In the genomic region with DNA sequence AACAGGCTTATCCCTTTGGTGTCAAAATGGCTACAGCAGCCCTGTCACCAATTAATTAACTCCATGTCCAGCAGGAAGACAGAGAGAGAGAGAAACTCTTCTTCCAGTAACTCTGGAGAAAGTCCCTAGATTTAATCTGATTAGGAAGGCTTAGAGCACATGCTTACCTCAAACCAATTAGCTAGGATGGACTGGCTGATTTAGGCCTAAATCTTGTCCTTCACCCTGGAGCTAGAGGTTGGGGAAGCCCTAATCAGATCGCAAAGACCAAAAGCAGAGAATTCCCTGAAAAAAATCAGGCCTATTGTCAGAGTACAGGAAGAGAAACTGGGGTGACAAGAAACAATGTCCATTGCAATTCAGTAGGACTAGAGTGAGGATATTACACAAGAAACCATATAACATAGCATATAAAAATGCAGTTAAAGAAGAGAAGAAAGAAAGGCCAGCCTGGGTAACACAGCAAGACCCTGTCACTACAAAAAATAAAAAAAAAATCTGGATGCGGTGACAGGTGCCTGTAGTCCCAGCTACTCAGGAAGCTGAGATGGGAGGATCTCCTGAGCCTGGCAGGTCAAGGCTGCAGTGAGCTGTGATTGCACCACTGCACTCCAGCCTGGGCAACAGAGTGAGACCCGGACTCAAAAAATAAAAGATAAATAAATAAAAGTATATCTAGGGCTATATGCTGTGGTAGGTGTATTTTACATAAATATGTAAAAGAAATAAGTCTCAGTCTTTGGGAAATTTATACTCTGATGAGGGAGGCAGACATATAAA, we compare ENCODE assay signal across 1 cellular context.
TF ChIP-seq lines count a peak whose summit lies in the region.

No MANE protein-coding gene starts in this region.

TF ChIP-seq in K562, 482 proteins besides CTCF, POLR2A, EP300 and RAD21 (continues in another document):
- TF ChIP-seq, protein P1, sequence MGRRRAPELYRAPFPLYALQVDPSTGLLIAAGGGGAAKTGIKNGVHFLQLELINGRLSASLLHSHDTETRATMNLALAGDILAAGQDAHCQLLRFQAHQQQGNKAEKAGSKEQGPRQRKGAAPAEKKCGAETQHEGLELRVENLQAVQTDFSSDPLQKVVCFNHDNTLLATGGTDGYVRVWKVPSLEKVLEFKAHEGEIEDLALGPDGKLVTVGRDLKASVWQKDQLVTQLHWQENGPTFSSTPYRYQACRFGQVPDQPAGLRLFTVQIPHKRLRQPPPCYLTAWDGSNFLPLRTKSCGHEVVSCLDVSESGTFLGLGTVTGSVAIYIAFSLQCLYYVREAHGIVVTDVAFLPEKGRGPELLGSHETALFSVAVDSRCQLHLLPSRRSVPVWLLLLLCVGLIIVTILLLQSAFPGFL (CRISPR knock-in tag; IDR thresholded peaks at IDR 0.05): no peak
- TF ChIP-seq ZNF41 (CRISPR knock-in tag; conservative IDR thresholded peaks at IDR 0.05) (no peak), TOE1 (IDR thresholded peaks at IDR 0.05; ENCODE audit: borderline replicate concordance) (no peak), TOE1 (CRISPR knock-in tag; IDR thresholded peaks at IDR 0.05; ENCODE audit: borderline replicate concordance, low read depth) (no peak), XRCC5 (IDR thresholded peaks at IDR 0.05; ENCODE audit: low read depth, low read length) (no peak), RBM14 (IDR thresholded peaks at IDR 0.05; ENCODE audit: borderline replicate concordance, insufficient read depth, low read depth, low read length) (no peak), ZFPM2 (CRISPR knock-in tag; IDR thresholded peaks at IDR 0.05) (no peak), CBX3 (IDR thresholded peaks at IDR 0.05; ENCODE audit: borderline replicate concordance in 1 of 2, low read length in 2 of 2) (no peak), ZNF644 (tag; IDR thresholded peaks at IDR 0.05; ENCODE audit: low read depth) (no peak), CCNT2 (IDR thresholded peaks at IDR 0.05; ENCODE audit: borderline replicate concordance, extremely low read depth, insufficient read length, low read depth, low read length) (no peak), BRF1 (IDR thresholded peaks at IDR 0.05; ENCODE audit: borderline replicate concordance, extremely low read depth, insufficient read length) (no peak), MCM3 (IDR thresholded peaks at IDR 0.05) (no peak), NFIX (CRISPR knock-in tag; IDR thresholded peaks at IDR 0.05; ENCODE audit: low read depth) (no peak), ZNF121 (CRISPR knock-in tag; conservative IDR thresholded peaks at IDR 0.05) (no peak), PTTG1 (tag; IDR thresholded peaks at IDR 0.05; ENCODE audit: low read depth) (no peak), IFI16 (CRISPR knock-in tag; IDR thresholded peaks at IDR 0.05) (no peak), ZNF561 (CRISPR knock-in tag; conservative IDR thresholded peaks at IDR 0.05) (no peak), HDAC8 (tag; IDR thresholded peaks at IDR 0.05) (no peak), MAFG (tag; conservative IDR thresholded peaks at IDR 0.05) (no peak), TAF7 (tag; IDR thresholded peaks at IDR 0.05) (no peak), XRCC3 (IDR thresholded peaks at IDR 0.05) (no peak), RCOR1 (IDR thresholded peaks at IDR 0.05; ENCODE audit: borderline replicate concordance in 1 of 2, low read depth in 2 of 2, low read length in 2 of 2) (no peak), ZNF212 (CRISPR knock-in tag; IDR thresholded peaks at IDR 0.05) (no peak)
- TF ChIP-seq, protein P2, sequence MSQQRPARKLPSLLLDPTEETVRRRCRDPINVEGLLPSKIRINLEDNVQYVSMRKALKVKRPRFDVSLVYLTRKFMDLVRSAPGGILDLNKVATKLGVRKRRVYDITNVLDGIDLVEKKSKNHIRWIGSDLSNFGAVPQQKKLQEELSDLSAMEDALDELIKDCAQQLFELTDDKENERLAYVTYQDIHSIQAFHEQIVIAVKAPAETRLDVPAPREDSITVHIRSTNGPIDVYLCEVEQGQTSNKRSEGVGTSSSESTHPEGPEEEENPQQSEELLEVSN (IDR thresholded peaks at IDR 0.05; ENCODE audit: borderline replicate concordance in 1 of 2, extremely low read depth in 1 of 2, insufficient read depth in 1 of 2, insufficient read length in 1 of 2, low read depth in 1 of 2, low read length in 1 of 2, poor library complexity in 1 of 2, severe bottlenecking in 1 of 2): no peak
- TF ChIP-seq, protein P3, sequence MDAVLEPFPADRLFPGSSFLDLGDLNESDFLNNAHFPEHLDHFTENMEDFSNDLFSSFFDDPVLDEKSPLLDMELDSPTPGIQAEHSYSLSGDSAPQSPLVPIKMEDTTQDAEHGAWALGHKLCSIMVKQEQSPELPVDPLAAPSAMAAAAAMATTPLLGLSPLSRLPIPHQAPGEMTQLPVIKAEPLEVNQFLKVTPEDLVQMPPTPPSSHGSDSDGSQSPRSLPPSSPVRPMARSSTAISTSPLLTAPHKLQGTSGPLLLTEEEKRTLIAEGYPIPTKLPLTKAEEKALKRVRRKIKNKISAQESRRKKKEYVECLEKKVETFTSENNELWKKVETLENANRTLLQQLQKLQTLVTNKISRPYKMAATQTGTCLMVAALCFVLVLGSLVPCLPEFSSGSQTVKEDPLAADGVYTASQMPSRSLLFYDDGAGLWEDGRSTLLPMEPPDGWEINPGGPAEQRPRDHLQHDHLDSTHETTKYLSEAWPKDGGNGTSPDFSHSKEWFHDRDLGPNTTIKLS (IDR thresholded peaks at IDR 0.05; ENCODE audit: borderline replicate concordance, low read depth): no peak
- TF ChIP-seq, protein P4, sequence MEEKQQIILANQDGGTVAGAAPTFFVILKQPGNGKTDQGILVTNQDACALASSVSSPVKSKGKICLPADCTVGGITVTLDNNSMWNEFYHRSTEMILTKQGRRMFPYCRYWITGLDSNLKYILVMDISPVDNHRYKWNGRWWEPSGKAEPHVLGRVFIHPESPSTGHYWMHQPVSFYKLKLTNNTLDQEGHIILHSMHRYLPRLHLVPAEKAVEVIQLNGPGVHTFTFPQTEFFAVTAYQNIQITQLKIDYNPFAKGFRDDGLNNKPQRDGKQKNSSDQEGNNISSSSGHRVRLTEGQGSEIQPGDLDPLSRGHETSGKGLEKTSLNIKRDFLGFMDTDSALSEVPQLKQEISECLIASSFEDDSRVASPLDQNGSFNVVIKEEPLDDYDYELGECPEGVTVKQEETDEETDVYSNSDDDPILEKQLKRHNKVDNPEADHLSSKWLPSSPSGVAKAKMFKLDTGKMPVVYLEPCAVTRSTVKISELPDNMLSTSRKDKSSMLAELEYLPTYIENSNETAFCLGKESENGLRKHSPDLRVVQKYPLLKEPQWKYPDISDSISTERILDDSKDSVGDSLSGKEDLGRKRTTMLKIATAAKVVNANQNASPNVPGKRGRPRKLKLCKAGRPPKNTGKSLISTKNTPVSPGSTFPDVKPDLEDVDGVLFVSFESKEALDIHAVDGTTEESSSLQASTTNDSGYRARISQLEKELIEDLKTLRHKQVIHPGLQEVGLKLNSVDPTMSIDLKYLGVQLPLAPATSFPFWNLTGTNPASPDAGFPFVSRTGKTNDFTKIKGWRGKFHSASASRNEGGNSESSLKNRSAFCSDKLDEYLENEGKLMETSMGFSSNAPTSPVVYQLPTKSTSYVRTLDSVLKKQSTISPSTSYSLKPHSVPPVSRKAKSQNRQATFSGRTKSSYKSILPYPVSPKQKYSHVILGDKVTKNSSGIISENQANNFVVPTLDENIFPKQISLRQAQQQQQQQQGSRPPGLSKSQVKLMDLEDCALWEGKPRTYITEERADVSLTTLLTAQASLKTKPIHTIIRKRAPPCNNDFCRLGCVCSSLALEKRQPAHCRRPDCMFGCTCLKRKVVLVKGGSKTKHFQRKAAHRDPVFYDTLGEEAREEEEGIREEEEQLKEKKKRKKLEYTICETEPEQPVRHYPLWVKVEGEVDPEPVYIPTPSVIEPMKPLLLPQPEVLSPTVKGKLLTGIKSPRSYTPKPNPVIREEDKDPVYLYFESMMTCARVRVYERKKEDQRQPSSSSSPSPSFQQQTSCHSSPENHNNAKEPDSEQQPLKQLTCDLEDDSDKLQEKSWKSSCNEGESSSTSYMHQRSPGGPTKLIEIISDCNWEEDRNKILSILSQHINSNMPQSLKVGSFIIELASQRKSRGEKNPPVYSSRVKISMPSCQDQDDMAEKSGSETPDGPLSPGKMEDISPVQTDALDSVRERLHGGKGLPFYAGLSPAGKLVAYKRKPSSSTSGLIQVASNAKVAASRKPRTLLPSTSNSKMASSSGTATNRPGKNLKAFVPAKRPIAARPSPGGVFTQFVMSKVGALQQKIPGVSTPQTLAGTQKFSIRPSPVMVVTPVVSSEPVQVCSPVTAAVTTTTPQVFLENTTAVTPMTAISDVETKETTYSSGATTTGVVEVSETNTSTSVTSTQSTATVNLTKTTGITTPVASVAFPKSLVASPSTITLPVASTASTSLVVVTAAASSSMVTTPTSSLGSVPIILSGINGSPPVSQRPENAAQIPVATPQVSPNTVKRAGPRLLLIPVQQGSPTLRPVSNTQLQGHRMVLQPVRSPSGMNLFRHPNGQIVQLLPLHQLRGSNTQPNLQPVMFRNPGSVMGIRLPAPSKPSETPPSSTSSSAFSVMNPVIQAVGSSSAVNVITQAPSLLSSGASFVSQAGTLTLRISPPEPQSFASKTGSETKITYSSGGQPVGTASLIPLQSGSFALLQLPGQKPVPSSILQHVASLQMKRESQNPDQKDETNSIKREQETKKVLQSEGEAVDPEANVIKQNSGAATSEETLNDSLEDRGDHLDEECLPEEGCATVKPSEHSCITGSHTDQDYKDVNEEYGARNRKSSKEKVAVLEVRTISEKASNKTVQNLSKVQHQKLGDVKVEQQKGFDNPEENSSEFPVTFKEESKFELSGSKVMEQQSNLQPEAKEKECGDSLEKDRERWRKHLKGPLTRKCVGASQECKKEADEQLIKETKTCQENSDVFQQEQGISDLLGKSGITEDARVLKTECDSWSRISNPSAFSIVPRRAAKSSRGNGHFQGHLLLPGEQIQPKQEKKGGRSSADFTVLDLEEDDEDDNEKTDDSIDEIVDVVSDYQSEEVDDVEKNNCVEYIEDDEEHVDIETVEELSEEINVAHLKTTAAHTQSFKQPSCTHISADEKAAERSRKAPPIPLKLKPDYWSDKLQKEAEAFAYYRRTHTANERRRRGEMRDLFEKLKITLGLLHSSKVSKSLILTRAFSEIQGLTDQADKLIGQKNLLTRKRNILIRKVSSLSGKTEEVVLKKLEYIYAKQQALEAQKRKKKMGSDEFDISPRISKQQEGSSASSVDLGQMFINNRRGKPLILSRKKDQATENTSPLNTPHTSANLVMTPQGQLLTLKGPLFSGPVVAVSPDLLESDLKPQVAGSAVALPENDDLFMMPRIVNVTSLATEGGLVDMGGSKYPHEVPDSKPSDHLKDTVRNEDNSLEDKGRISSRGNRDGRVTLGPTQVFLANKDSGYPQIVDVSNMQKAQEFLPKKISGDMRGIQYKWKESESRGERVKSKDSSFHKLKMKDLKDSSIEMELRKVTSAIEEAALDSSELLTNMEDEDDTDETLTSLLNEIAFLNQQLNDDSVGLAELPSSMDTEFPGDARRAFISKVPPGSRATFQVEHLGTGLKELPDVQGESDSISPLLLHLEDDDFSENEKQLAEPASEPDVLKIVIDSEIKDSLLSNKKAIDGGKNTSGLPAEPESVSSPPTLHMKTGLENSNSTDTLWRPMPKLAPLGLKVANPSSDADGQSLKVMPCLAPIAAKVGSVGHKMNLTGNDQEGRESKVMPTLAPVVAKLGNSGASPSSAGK (IDR thresholded peaks at IDR 0.05): 0 out of 2 replicates have a peak, but pooled peaks have one; percentile 9
- TF ChIP-seq, protein P5, sequence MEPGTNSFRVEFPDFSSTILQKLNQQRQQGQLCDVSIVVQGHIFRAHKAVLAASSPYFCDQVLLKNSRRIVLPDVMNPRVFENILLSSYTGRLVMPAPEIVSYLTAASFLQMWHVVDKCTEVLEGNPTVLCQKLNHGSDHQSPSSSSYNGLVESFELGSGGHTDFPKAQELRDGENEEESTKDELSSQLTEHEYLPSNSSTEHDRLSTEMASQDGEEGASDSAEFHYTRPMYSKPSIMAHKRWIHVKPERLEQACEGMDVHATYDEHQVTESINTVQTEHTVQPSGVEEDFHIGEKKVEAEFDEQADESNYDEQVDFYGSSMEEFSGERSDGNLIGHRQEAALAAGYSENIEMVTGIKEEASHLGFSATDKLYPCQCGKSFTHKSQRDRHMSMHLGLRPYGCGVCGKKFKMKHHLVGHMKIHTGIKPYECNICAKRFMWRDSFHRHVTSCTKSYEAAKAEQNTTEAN (CRISPR knock-in tag; IDR thresholded peaks at IDR 0.05): no peak
- TF ChIP-seq, protein P6, sequence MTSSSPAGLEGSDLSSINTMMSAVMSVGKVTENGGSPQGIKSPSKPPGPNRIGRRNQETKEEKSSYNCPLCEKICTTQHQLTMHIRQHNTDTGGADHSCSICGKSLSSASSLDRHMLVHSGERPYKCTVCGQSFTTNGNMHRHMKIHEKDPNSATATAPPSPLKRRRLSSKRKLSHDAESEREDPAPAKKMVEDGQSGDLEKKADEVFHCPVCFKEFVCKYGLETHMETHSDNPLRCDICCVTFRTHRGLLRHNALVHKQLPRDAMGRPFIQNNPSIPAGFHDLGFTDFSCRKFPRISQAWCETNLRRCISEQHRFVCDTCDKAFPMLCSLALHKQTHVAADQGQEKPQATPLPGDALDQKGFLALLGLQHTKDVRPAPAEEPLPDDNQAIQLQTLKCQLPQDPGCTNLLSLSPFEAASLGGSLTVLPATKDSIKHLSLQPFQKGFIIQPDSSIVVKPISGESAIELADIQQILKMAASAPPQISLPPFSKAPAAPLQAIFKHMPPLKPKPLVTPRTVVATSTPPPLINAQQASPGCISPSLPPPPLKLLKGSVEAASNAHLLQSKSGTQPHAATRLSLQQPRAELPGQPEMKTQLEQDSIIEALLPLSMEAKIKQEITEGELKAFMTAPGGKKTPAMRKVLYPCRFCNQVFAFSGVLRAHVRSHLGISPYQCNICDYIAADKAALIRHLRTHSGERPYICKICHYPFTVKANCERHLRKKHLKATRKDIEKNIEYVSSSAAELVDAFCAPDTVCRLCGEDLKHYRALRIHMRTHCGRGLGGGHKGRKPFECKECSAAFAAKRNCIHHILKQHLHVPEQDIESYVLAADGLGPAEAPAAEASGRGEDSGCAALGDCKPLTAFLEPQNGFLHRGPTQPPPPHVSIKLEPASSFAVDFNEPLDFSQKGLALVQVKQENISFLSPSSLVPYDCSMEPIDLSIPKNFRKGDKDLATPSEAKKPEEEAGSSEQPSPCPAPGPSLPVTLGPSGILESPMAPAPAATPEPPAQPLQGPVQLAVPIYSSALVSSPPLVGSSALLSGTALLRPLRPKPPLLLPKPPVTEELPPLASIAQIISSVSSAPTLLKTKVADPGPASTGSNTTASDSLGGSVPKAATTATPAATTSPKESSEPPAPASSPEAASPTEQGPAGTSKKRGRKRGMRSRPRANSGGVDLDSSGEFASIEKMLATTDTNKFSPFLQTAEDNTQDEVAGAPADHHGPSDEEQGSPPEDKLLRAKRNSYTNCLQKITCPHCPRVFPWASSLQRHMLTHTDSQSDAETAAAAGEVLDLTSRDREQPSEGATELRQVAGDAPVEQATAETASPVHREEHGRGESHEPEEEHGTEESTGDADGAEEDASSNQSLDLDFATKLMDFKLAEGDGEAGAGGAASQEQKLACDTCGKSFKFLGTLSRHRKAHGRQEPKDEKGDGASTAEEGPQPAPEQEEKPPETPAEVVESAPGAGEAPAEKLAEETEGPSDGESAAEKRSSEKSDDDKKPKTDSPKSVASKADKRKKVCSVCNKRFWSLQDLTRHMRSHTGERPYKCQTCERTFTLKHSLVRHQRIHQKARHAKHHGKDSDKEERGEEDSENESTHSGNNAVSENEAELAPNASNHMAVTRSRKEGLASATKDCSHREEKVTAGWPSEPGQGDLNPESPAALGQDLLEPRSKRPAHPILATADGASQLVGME (CRISPR knock-in tag; IDR thresholded peaks at IDR 0.05): no peak
- TF ChIP-seq, protein P7, sequence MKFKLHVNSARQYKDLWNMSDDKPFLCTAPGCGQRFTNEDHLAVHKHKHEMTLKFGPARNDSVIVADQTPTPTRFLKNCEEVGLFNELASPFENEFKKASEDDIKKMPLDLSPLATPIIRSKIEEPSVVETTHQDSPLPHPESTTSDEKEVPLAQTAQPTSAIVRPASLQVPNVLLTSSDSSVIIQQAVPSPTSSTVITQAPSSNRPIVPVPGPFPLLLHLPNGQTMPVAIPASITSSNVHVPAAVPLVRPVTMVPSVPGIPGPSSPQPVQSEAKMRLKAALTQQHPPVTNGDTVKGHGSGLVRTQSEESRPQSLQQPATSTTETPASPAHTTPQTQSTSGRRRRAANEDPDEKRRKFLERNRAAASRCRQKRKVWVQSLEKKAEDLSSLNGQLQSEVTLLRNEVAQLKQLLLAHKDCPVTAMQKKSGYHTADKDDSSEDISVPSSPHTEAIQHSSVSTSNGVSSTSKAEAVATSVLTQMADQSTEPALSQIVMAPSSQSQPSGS (CRISPR knock-in tag; IDR thresholded peaks at IDR 0.05): no peak
